Comparison of ENCODE assay signal across 22 cellular contexts in the genomic region with DNA sequence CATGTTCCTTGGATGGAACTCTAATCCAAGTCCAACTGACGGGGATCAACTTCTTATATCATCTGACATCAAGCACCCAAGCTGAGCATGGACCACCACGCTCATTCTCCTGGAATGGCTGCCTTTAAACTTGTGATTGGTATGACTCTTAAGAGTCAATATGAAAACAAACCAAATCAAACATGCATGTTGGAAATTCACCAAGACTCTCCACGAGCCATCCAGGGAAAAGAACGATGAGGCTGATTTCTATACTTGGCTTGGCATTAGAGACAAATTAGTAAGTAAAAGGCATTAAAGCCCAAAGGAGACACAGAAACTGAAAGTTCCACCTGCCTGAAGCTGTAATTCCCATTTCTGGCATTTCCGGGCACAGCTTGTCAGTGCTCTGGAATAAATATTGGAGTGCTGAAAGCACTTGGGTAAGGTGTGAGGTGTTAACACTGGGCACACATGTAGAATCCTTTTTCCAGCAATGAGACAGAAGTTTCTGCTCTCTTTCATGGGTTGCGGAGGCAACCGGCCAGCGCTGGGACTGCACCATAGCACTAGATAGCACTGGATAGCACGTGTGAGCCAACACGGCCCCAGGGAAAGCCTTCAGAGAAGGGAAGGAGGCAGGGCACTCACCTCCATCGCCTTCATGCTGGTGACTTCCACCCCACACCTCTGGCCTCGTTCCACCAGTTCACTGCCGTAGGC. TPM values are rescaled to one million over a fixed set of nuclear protein-coding genes. Genes with fewer than 3 reads are reported as not detected.
"Had no signal": no experiment of that assay in that cellular context is flagged by ENCODE, and none has a peak within 500 bp of the region (broad histone marks: within the 10 kb centered on the region; RNA-seq: fewer than 3 reads in every experiment).

No MANE protein-coding gene starts in this region.

- H3K4me1 ChIP-seq: adrenal gland, ascending aorta, uterus had no signal

- H3K36me3 ChIP-seq: brain microvascular endothelial cell, ovary, uterus had no signal

- ATAC-seq: activated CD8-positive, alpha-beta T cell treated with anti-CD3 and anti-CD28 coated beads for 36 hours; activated T-helper 17 cell treated with anti-CD3 and anti-CD28 coated beads, Interleukin-2, amount 50 U/mL, for 72 hours; natural killer cell treated with Interleukin-12 subunit alpha and Interleukin-12 subunit beta and Interleukin-15 and Interleukin-18, amount 100 ng/mL, for 72 hours; sciatic nerve; stimulated activated effector memory CD8-positive, alpha-beta T cell treated with anti-CD3 and anti-CD28 coated beads, Interleukin-12 subunit alpha, Interleukin-12 subunit beta, amount 100 ng/mL, for 72 hours; stimulated activated naive CD8-positive, alpha-beta T cell treated with anti-CD3 and anti-CD28 coated beads, Interleukin-15, amount 100 ng/mL, for 72 hours had no signal

- H3K27ac ChIP-seq: adrenal gland, ascending aorta, brain microvascular endothelial cell, ovary, uterus, WERI-Rb-1 had no signal

- DNase-seq: activated CD4-positive, alpha-beta T cell treated with anti-CD3 and anti-CD28 coated beads, Interleukin-2, amount 10 ng/mL, durations not matched to agents 7 days and 5 days; activated CD4-positive, CD25-positive, alpha-beta regulatory T cell treated with anti-CD3 and anti-CD28 coated beads, Interleukin-2, amount 50 U/mL, for 72 hours; activated CD8-positive, alpha-beta T cell treated with anti-CD3 and anti-CD28 coated beads for 36 hours; adrenal gland; brain microvascular endothelial cell; effector memory CD4-positive, alpha-beta T cell; head of caudate nucleus; islet precursor cell; midbrain; ovary; small intestine; stimulated activated CD4-positive, alpha-beta T cell treated with anti-CD3 and anti-CD28 coated beads, Interleukin-2, amount 100 ng/mL, for 24 hours; stimulated activated naive CD8-positive, alpha-beta T cell treated with anti-CD3 and anti-CD28 coated beads, Interleukin-15, amount 100 ng/mL, for 72 hours; uterus; WERI-Rb-1 had no signal

- FAIRE-seq: colon, frontal cortex, small intestine had no signal

- H3K27me3 ChIP-seq: adrenal gland, ascending aorta, brain microvascular endothelial cell, ovary, uterus had no signal

- H3K4me3 ChIP-seq: adrenal gland, ovary, uterus had no signal

- H3K9me3 ChIP-seq: adrenal gland, ascending aorta, ovary, uterus had no signal

RNA-seq across cellular contexts. Expression of a gene that starts 42.1 kb away (rescaled TPM):
- total RNA-seq: ascending aorta had no signal
